ENCODE assay signal across 10 cellular contexts in the genomic region with DNA sequence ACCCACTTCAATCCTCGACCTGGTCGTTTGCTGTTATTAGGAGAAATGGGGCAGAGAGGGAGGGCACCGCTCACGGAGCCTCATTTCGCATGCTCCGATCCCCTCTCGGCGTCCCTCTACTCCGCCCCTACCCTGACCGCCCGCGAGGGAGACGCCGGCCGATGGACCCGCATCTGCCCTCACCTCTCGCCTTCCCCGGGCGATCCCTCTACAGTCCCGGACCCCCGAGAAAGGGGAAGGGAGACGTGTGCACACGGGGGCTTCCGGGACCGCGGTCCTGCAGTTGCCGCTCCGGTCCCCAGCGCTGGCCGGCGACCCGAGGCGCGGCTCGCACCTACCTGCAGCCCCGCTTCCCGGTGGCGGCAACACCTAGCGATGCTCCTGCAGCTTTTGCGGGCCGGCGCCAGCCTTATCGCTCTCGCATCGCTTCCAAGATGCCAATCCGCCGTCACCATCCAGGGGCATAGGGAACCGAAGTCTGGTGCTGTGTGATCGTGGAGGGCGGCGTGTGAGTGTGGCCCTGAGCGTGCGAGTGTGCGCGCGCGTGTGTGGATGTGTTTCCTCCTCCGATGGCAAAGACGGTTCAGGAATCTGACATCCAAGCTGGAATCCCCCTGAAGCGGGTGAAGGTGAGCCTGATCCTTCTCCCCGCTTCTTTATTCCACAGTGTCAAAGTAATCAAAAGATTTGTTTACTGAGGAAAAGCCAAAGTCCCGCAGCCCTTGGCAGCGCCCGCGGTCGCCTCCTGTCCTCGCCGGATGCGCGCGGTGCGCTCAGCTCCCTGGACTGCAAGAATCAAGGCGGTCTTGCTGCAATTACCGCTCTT.
DNase-seq lines count a peak whose midpoint lies in the region; ATAC-seq, FAIRE-seq and TF ChIP-seq lines count a peak whose summit lies in the region.
"Had no signal": no experiment of that assay in that cellular context is flagged by ENCODE, and none has a peak within 500 bp of the region (broad histone marks: within the 10 kb centered on the region; RNA-seq: fewer than 3 reads in every experiment).

No MANE protein-coding gene starts in this region.

- peak overlapping the region; percentile 57 for H3K4me3 ChIP-seq in iPS-11a (ENCODE audit: low read depth, low read length)
- peak overlapping the region; percentile 16 to 45 (median 30) for H3K4me3 ChIP-seq in skin epidermis

- peaks cover 5% of the 10 kb centered on the region; the same call in 1 of the 2 replicates for H3K36me3 Mint-ChIP-seq in HFFc6 (ENCODE audit: low read depth)
- H3K36me3 Mint-ChIP-seq in activated naive CD4-positive, alpha-beta T cell treated with anti-CD3 and anti-CD28 coated beads, Interleukin-2, amount 50 U/mL, for 72 hours = peaks cover 0 to 5% of the 10 kb centered on the region in 2 donors

- FAIRE-seq in RCC 7860 (lab: Jason Lieb, UNC) = no peak
- FAIRE-seq: colon had no signal

- H3K4me3 Mint-ChIP-seq in HFFc6 = peak overlapping the region; percentile 86

- DNase-seq in HFFc6 (no peak), RCC 7860 (ENCODE audit: low spot score) (no peak), SHP77 treated with DMSO at 0.1 percent for 48 hours (lab: John Stamatoyannopoulos, UW) (no peak), NCI-H345 (lab: John Stamatoyannopoulos, UW) (no peak)
- peak in 1 of 2 donors; percentile 31 for DNase-seq in activated naive CD4-positive, alpha-beta T cell treated with anti-CD3 and anti-CD28 coated beads, Interleukin-2, amount 50 U/mL, for 72 hours (ENCODE audit: low spot score in 2 of 2)

- H3K27ac ChIP-seq in skin epidermis = peak overlapping the region in 2 of 21 experiments; percentile 6 to 42
- H3K27ac ChIP-seq: thyroid gland had no signal

- no peak for TF ChIP-seq CTCF in HFFc6 (IDR thresholded peaks at IDR 0.05)

- H3K27me3 Mint-ChIP-seq in HFFc6 (ENCODE audit: insufficient read depth) = peaks cover 34% of the 10 kb centered on the region

- no peaks in the 10 kb centered on the region for H3K9me3 Mint-ChIP-seq in HFFc6
- H3K9me3 Mint-ChIP-seq in activated naive CD4-positive, alpha-beta T cell treated with anti-CD3 and anti-CD28 coated beads, Interleukin-2, amount 50 U/mL, for 72 hours = no peaks in the 10 kb centered on the region

- no peak overlapping the region for H3K27ac Mint-ChIP-seq in HFFc6
- no peak overlapping the region for H3K27ac Mint-ChIP-seq in activated naive CD4-positive, alpha-beta T cell treated with anti-CD3 and anti-CD28 coated beads, Interleukin-2, amount 50 U/mL, for 72 hours

- peaks cover 22% of the 10 kb centered on the region for H3K4me1 Mint-ChIP-seq in HFFc6 (ENCODE audit: low read depth)

- ATAC-seq in activated naive CD4-positive, alpha-beta T cell treated with anti-CD3 and anti-CD28 coated beads, Interleukin-2, amount 50 U/mL, for 72 hours = peak; percentile 47
- ATAC-seq in GM19395 (IDR thresholded peaks at IDR 0.05; ENCODE audit: unreplicated experiment) = no peak
